16 cellular contexts compared by ENCODE assay signal in the genomic region with DNA sequence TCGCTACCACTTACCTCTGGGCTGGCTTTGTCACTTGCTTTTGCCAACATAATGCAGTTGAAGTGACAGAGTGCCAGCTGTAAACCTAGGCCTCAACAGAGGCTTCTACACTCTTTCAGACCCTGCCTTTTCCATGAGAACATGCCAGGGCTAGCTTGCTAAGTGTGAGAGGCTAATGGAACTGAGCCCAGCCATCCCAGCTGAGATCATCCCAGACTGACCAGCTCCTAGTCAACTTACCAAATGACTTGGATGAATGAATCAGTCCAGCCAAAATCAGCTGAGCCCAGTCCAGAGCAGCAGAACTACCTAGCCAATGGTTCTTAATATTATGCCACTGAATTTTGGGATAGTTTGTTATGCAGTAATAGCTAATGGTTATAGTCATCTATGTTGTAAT. TPM values are rescaled to one million over a fixed set of nuclear protein-coding genes. Genes with fewer than 3 reads are reported as not detected.
DNase-seq lines count a peak whose midpoint lies in the region; ATAC-seq and TF ChIP-seq lines count a peak whose summit lies in the region.
"Had no signal": no experiment of that assay in that cellular context is flagged by ENCODE, and none has a peak within 500 bp of the region (broad histone marks: within the 10 kb centered on the region; RNA-seq: fewer than 3 reads in every experiment).

No MANE protein-coding gene starts in this region.

- peaks cover 0 to 3% (median 0%) of the 10 kb centered on the region in 5 donors for H3K27me3 Mint-ChIP-seq in naive thymus-derived CD8-positive, alpha-beta T cell

- CTCF ChIA-PET in BJ (lab: Yijun Ruan, JAX) (interaction anchor here (1.1 kb wide), 1 partner anchor 10 kb away, joined by 7 read pairs; no protein-coding TSS in a partner anchor), A673 (lab: Charles Lee) (no interaction called here)

- H3K27ac ChIP-seq in fibroblast of lung (ENCODE audit: insufficient read depth, low read length) (peak overlapping the region; percentile 31), A673 (ENCODE audit: low read depth, low read length, poor library complexity, severe bottlenecking) (no peak overlapping the region)
- H3K27ac ChIP-seq: esophagus muscularis mucosa had no signal

- no peaks in the 10 kb centered on the region for H3K4me1 Mint-ChIP-seq in naive thymus-derived CD8-positive, alpha-beta T cell

- no peaks in the 10 kb centered on the region for H3K36me3 Mint-ChIP-seq in naive thymus-derived CD8-positive, alpha-beta T cell

- H3K9me3 ChIP-seq in fibroblast of lung (ENCODE audit: control insufficient read depth, insufficient read depth, low read depth, low read length), result no peaks in the 10 kb centered on the region
- no peaks in the 10 kb centered on the region for H3K9me3 ChIP-seq in A673 (ENCODE audit: low read depth, low read length, poor library complexity, severe bottlenecking)
- no peaks in the 10 kb centered on the region for H3K9me3 ChIP-seq in HAP-1
- H3K9me3 ChIP-seq: esophagus muscularis mucosa had no signal

- H3K36me3 ChIP-seq in BJ (ENCODE audit: control insufficient read depth, insufficient read depth, low read length) (no peaks in the 10 kb centered on the region), fibroblast of lung (ENCODE audit: control insufficient read depth, insufficient read depth, low read length) (no peaks in the 10 kb centered on the region), A673 (ENCODE audit: insufficient read depth, low read length, poor library complexity, severe bottlenecking) (no peaks in the 10 kb centered on the region), HAP-1 (replicated peaks) (no peaks in the 10 kb centered on the region)
- H3K36me3 ChIP-seq: esophagus muscularis mucosa had no signal

- H3K4me1 ChIP-seq in fibroblast of lung (ENCODE audit: control insufficient read depth, extremely low read depth, insufficient read depth, low read length), result peaks cover 2% of the 10 kb centered on the region
- H3K4me1 ChIP-seq in A673 (ENCODE audit: insufficient read depth, low read length, poor library complexity, severe bottlenecking), result no peaks in the 10 kb centered on the region
- no peaks in the 10 kb centered on the region for H3K4me1 ChIP-seq in HAP-1

- no peaks in the 10 kb centered on the region for H3K27me3 ChIP-seq in BJ (ENCODE audit: control insufficient read depth, insufficient read depth, low read length)
- H3K27me3 ChIP-seq in fibroblast of lung (ENCODE audit: control insufficient read depth, insufficient read depth, low read length), result no peaks in the 10 kb centered on the region
- no peaks in the 10 kb centered on the region for H3K27me3 ChIP-seq in A673 (replicated peaks; ENCODE audit: insufficient read depth, low read depth, low read length, poor library complexity)
- no peaks in the 10 kb centered on the region for H3K27me3 ChIP-seq in HAP-1 (ENCODE audit: low read depth)
- H3K27me3 ChIP-seq: esophagus muscularis mucosa had no signal

- no peak overlapping the region for H3K4me2 ChIP-seq in fibroblast of lung (ENCODE audit: extremely low read depth, insufficient read depth, low read length)

- in situ Hi-C loops in HAP-1 (cut with MboI; ENCODE audit: low sequenced_read_pairs), result no loop called here

- no TSS peak for BruUV-seq in A673 (replicated peaks; lab: Mats Ljungman, UMichigan)

- H3K9ac ChIP-seq in fibroblast of lung (ENCODE audit: insufficient read depth, low read length), result no peak overlapping the region

- peak; percentile 17 for DNase-seq in BJ (ENCODE audit: low read depth)
- DNase-seq in RPMI7951 (ENCODE audit: low read depth), result peak; percentile 13
- peak; percentile 65 to 73 for DNase-seq in fibroblast of lung (ENCODE audit: low read depth in 2 of 2)
- peak; percentile 80 for DNase-seq in myocyte (ENCODE audit: low read depth)
- DNase-seq in A673 (ENCODE audit: low spot score), result no peak
- DNase-seq in naive thymus-derived CD8-positive, alpha-beta T cell, result no peak
- no peak for DNase-seq in HAP-1 (ENCODE audit: low spot score in 2 of 2)
- DNase-seq: activated CD4-positive, alpha-beta T cell treated with anti-CD3 and anti-CD28 coated beads, Interleukin-2, amount 50 U/mL, for 1 hour; C1 segment of cervical spinal cord; DMS53; mesendoderm; NCI-H2081 treated with DMSO at 0.1 percent for 48 hours; SHP77; T-helper 9 cell had no signal

- no peak overlapping the region for H3K4me3 Mint-ChIP-seq in naive thymus-derived CD8-positive, alpha-beta T cell

- no peaks in the 10 kb centered on the region for H4K20me1 ChIP-seq in fibroblast of lung (ENCODE audit: control insufficient read depth, extremely low read depth, insufficient read depth, low read length)

- no peak for ATAC-seq in GM19397 (IDR thresholded peaks at IDR 0.05; ENCODE audit: unreplicated experiment)
- ATAC-seq in naive thymus-derived CD8-positive, alpha-beta T cell, result no peak

- POLR2A ChIA-PET in BJ (lab: Charles Lee), result no interaction called here
- POLR2A ChIA-PET in A673 (lab: Charles Lee; ENCODE audit: low non-redundant PET), result no interaction called here
- POLR2A ChIA-PET in naive thymus-derived CD8-positive, alpha-beta T cell (lab: Charles Lee), result no interaction called here

- no peaks in the 10 kb centered on the region for H3K79me2 ChIP-seq in fibroblast of lung (ENCODE audit: control insufficient read depth, insufficient read depth, low read length)

- no peak overlapping the region for H2AFZ ChIP-seq in fibroblast of lung (ENCODE audit: low read length)

- H3K4me3 ChIP-seq in BJ (ENCODE audit: low read depth, low read length) (no peak overlapping the region), fibroblast of lung (replicated peaks in 1 of 4; ENCODE audit: control extremely low read depth in 1 of 4, insufficient read depth in 1 of 4, low read depth in 3 of 4, low read length in 4 of 4) (no peak overlapping the region), A673 (ENCODE audit: low read depth, low read length, poor library complexity, severe bottlenecking) (no peak overlapping the region), HAP-1 (no peak overlapping the region)
- H3K4me3 ChIP-seq: esophagus muscularis mucosa had no signal

- TF ChIP-seq CTCF in BJ (IDR thresholded peaks at IDR 0.05; ENCODE audit: insufficient read depth, low read depth, low read length) (no peak), fibroblast of lung (conservative IDR thresholded peaks at IDR 0.05 in 1 of 2, IDR thresholded peaks at IDR 0.05 in 1 of 2; ENCODE audit: low read depth in 1 of 2, low read length in 2 of 2) (no peak), A673 (conservative IDR thresholded peaks at IDR 0.05; ENCODE audit: low read depth, low read length) (no peak)

- H3K9me3 Mint-ChIP-seq in naive thymus-derived CD8-positive, alpha-beta T cell, result peaks cover 0 to under 1% (median 0%) of the 10 kb centered on the region in 9 donors

- intact Hi-C loops in A673 (cut with micrococcal nuclease; ENCODE audit: unreplicated experiment), result no loop called here

- H3K27ac Mint-ChIP-seq in naive thymus-derived CD8-positive, alpha-beta T cell, result peak overlapping the region in 1 of 10 donors; percentile 15

RNA-seq across cellular contexts. Expression of gene MKLN1, which starts 34.7 kb away (rescaled TPM):
- 25.6 and 52.9 TPM in 2 replicates for polyA plus RNA-seq in BJ (2011; rRNA removed)
- 81.9 and 92.6 TPM in 2 replicates for polyA minus RNA-seq in BJ (2011; rRNA and poly(A)+ RNA removed)
- 25.5 and 32.0 TPM in 2 replicates for total RNA-seq in RPMI7951 (2014; rRNA removed; shearing (Covaris generic))
- 26.7 and 33.9 TPM in 2 replicates for total RNA-seq in fibroblast of lung
- polyA plus RNA-seq in fibroblast of lung, result 46.4 and 46.5 TPM in 2 replicates
- 20.8 and 24.7 TPM in 2 replicates for polyA plus RNA-seq in fibroblast of lung (2012)
- polyA minus RNA-seq in fibroblast of lung (ENCODE audit: low replicate concordance), result 35.5 and 44.8 TPM in 2 replicates
- total RNA-seq in myocyte, result 38.0 and 38.5 TPM in 2 replicates
- 16.4 TPM for polyA plus RNA-seq in myocyte (2012)
- total RNA-seq in A673 (2021), result 83.5 and 90.2 TPM in 2 replicates
- total RNA-seq in naive thymus-derived CD8-positive, alpha-beta T cell, result 10 to 100 TPM; 63.6 to 66.1 TPM
- polyA plus RNA-seq in naive thymus-derived CD8-positive, alpha-beta T cell, result 10 to 100 TPM; 17.0 to 20.2 (median 20.0) TPM

Comparison
In these comparisons a context has a peak if more than half of its experiments do, and no peak if none do; other contexts are left out.
1. DNase-seq: peak in BJ (single experiment), RPMI7951 (single experiment), fibroblast of lung (2 of 2) and myocyte (single experiment); none in A673 (single experiment), naive thymus-derived CD8-positive, alpha-beta T cell (0 of 10) and HAP-1 (0 of 2).